In the genomic region with DNA sequence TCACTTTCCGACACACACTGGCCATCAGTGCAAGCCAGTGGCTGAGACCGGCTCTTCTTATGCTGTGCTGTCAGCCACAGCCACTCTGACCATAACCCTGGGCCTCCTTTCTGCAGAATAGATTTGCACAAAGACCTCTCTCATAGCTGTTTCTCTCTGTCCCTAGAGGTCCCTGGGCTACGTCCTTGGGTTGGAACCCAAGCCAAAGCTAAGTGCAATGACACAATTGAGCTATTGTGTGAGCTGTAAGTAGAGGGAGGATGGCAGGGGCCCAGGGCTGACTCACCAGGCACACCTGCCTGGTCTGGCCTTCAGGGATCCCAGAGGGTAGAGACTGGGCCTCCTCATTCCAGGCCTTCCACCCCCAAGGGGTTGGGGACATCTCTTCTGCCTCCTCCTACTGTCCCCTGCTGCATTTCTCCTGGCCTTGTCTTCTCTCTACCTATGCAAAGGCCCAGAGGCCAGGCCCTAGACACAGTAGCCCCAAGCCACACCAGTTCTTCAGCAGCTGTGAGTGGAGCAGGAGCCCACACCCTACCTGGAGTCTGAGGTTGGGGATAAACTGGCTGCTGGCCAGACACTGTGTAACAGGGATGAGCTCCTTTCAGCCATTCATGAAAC, we compare ENCODE assay signal across 9 cellular contexts.
DNase-seq lines count a peak whose midpoint lies in the region; ATAC-seq and TF ChIP-seq lines count a peak whose summit lies in the region.
"Had no signal": no experiment of that assay in that cellular context is flagged by ENCODE, and none has a peak within 500 bp of the region (broad histone marks: within the 10 kb centered on the region; RNA-seq: fewer than 3 reads in every experiment).

No MANE protein-coding gene starts in this region.

- ATAC-seq in mucosa of descending colon, result peak; percentile 86

- H3K27me3 ChIP-seq in colonic mucosa, result no peaks in the 10 kb centered on the region

- TF ChIP-seq CTCF in colonic mucosa (IDR thresholded peaks at IDR 0.05) (no peak), mucosa of descending colon (IDR thresholded peaks at IDR 0.05) (no peak)

- intact Hi-C loops in colonic mucosa (cut with DNase I) (no loop called here), mucosa of descending colon (cut with DNase I, micrococcal nuclease) (no loop called here)

- H3K9me3 ChIP-seq in colonic mucosa (no peaks in the 10 kb centered on the region), mucosa of descending colon (peaks cover 10% of the 10 kb centered on the region)
- H3K9me3 ChIP-seq: SK-N-SH had no signal

- peak; percentile 19 for DNase-seq in H4 (ENCODE audit: low spot score)
- peak; percentile 41 to 77 for DNase-seq in NCI-H526 (lab: John Stamatoyannopoulos, UW)
- DNase-seq in colonic mucosa, result peak; percentile 43
- no peak for DNase-seq in mucosa of descending colon
- DNase-seq in SIG-M5 (lab: John Stamatoyannopoulos, UW), result no peak
- DNase-seq in OCI-M2 (lab: John Stamatoyannopoulos, UW; ENCODE audit: unreplicated experiment), result no peak
- DNase-seq in T-helper 2 cell, result no peak
- no peak for DNase-seq in activated T-cell treated with anti-CD3 and anti-CD28 coated beads, Interleukin-2, amount 50 U/mL, for 1 hour
- DNase-seq: SK-N-SH had no signal

- H3K9ac ChIP-seq in colonic mucosa (ENCODE audit: low read depth in 2 of 2, low read length in 2 of 2), result no peak overlapping the region
- H3K9ac ChIP-seq: SK-N-SH had no signal

- no peak overlapping the region for H3K27ac ChIP-seq in colonic mucosa

- H3K4me1 ChIP-seq in colonic mucosa (no peaks in the 10 kb centered on the region), mucosa of descending colon (ENCODE audit: low read depth) (no peaks in the 10 kb centered on the region)

- H3K4me3 ChIP-seq in colonic mucosa (no peak overlapping the region), mucosa of descending colon (no peak overlapping the region)

- H3K36me3 ChIP-seq in colonic mucosa, result no peaks in the 10 kb centered on the region
- no peaks in the 10 kb centered on the region for H3K36me3 ChIP-seq in mucosa of descending colon (ENCODE audit: low read depth)

Comparison
In these comparisons a context has a peak if more than half of its experiments do, and no peak if none do; other contexts are left out.
1. DNase-seq: peak in H4 (single experiment), NCI-H526 (2 of 2) and colonic mucosa (single experiment); none in mucosa of descending colon (0 of 3), SIG-M5 (single experiment), OCI-M2 (single experiment), T-helper 2 cell (0 of 5) and activated T-cell treated with anti-CD3 and anti-CD28 coated beads, Interleukin-2, amount 50 U/mL, for 1 hour (single experiment).